1 cellular context compared by ENCODE assay signal in genomic region chr20:347317-347639, GRCh38.
TF ChIP-seq lines count a peak whose summit lies in the region.

No MANE protein-coding gene starts in this region.

TF ChIP-seq in liver, 16 proteins besides CTCF, POLR2A, EP300 and RAD21 (continued from another document):
- TF ChIP-seq ATF3 (IDR thresholded peaks at IDR 0.05) (no peak), NR2F2 (IDR thresholded peaks at IDR 0.05) (no peak), JUND (IDR thresholded peaks at IDR 0.05) (no peak), SP1 (IDR thresholded peaks at IDR 0.05) (no peak), HNF4G (IDR thresholded peaks at IDR 0.05) (no peak)
